9 cellular contexts compared by ENCODE assay signal in the genomic region with DNA sequence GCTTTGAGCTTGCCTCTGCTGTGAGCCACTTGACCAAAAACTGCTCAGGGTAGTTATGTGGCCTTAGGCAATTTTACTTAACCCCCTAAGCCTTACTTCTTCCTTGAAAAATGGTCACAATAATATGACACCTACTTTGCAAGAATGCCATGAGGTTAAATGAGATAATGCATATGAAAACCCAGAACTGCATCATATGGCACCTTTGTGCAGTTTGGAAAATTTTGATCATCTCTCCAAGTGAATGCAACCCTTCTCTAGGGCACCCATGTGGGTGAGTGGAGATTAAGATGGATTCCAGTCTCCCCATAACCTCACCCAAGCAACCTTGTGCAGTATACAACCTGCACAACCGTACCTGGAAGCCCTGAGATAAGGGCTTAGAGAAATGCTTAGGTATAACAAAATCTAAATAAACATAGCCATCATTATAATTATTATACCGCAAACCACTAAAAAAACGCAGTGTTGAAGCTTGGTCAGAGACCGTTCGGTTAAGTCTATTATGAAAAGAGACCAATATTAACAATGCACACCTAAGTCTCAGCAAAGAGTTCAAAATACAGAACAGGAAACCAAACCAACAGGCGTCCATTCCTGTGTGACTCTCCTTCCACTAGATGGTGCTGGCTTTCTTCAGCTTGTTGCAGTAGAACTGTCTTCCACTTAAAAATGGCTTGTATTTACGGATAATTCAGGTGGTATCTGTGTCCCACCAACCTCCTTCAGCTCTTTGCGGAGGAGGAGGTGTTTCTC. TPM values are rescaled to one million over a fixed set of nuclear protein-coding genes. Genes with fewer than 3 reads are reported as not detected.
A peak's percentile ranks its signal among the peaks of the same experiment; 100 is the strongest.
DNase-seq lines count a peak whose midpoint lies in the region; ATAC-seq and TF ChIP-seq lines count a peak whose summit lies in the region.
"Had no signal": no experiment of that assay in that cellular context is flagged by ENCODE, and none has a peak within 500 bp of the region (broad histone marks: within the 10 kb centered on the region; RNA-seq: fewer than 3 reads in every experiment).

No MANE protein-coding gene starts in this region.

- no peaks in the 10 kb centered on the region for H3K9me3 ChIP-seq in A673 (ENCODE audit: low read depth, low read length, poor library complexity, severe bottlenecking)

- POLR2A ChIA-PET in A673 (lab: Charles Lee; ENCODE audit: low non-redundant PET) = interaction anchor here (0.6 kb wide), 1 partner anchor 505 kb away, joined by 11 read pairs; no protein-coding TSS in a partner anchor
- POLR2A ChIA-PET in activated CD8-positive, alpha-beta T cell treated with anti-CD3 and anti-CD28 coated beads, Interleukin-2, amount 10 ng/mL, durations not matched to agents 7 days and 5 days (lab: Charles Lee) = no interaction called here

- H3K4me1 Mint-ChIP-seq in activated CD8-positive, alpha-beta T cell treated with anti-CD3 and anti-CD28 coated beads, Interleukin-2, amount 10 ng/mL, durations not matched to agents 7 days and 5 days (ENCODE audit: low read depth) = no peaks in the 10 kb centered on the region

- no peaks in the 10 kb centered on the region for H3K9me3 Mint-ChIP-seq in activated CD8-positive, alpha-beta T cell treated with anti-CD3 and anti-CD28 coated beads, Interleukin-2, amount 10 ng/mL, durations not matched to agents 7 days and 5 days (ENCODE audit: insufficient read depth)
- H3K9me3 Mint-ChIP-seq: stimulated activated naive CD8-positive, alpha-beta T cell treated with anti-CD3 and anti-CD28 coated beads, Interleukin-15, Interleukin-2, amounts not matched to agents 100 ng/mL and 50 ng/mL, for 24 hours had no signal

- H3K4me3 ChIP-seq in A673 (ENCODE audit: low read depth, low read length, poor library complexity, severe bottlenecking) = no peak overlapping the region

- no peaks in the 10 kb centered on the region for H3K27me3 ChIP-seq in A673 (replicated peaks; ENCODE audit: insufficient read depth, low read depth, low read length, poor library complexity)

- H3K27me3 Mint-ChIP-seq in activated CD8-positive, alpha-beta T cell treated with anti-CD3 and anti-CD28 coated beads, Interleukin-2, amount 10 ng/mL, durations not matched to agents 7 days and 5 days (ENCODE audit: low read depth) = peaks cover 17% of the 10 kb centered on the region

- no peak overlapping the region for H3K4me3 Mint-ChIP-seq in activated CD8-positive, alpha-beta T cell treated with anti-CD3 and anti-CD28 coated beads, Interleukin-2, amount 10 ng/mL, durations not matched to agents 7 days and 5 days
- H3K4me3 Mint-ChIP-seq: stimulated activated naive CD8-positive, alpha-beta T cell treated with anti-CD3 and anti-CD28 coated beads, Interleukin-15, Interleukin-2, amounts not matched to agents 100 ng/mL and 50 ng/mL, for 24 hours had no signal

- no TSS peak for BruUV-seq in A673 (replicated peaks; lab: Mats Ljungman, UMichigan)

- intact Hi-C loops in A673 (cut with micrococcal nuclease; ENCODE audit: unreplicated experiment) = loop anchor here (1.0 to 5.0 kb wide), 3 partner anchors 122 to 292 kb away; no protein-coding TSS in a partner anchor

- no peaks in the 10 kb centered on the region for H3K36me3 Mint-ChIP-seq in activated CD8-positive, alpha-beta T cell treated with anti-CD3 and anti-CD28 coated beads, Interleukin-2, amount 10 ng/mL, durations not matched to agents 7 days and 5 days (ENCODE audit: low read depth)

- H3K4me1 ChIP-seq in A673 (ENCODE audit: insufficient read depth, low read length, poor library complexity, severe bottlenecking) = no peaks in the 10 kb centered on the region

- TF ChIP-seq CTCF in A673 (conservative IDR thresholded peaks at IDR 0.05; ENCODE audit: low read depth, low read length) (peak; percentile 75), GM12872 (IDR thresholded peaks at IDR 0.05; ENCODE audit: insufficient read depth, low read depth, low read length) (peak; percentile 68)

- H3K27ac Mint-ChIP-seq in activated CD8-positive, alpha-beta T cell treated with anti-CD3 and anti-CD28 coated beads, Interleukin-2, amount 10 ng/mL, durations not matched to agents 7 days and 5 days = no peak overlapping the region
- H3K27ac Mint-ChIP-seq: stimulated activated naive CD8-positive, alpha-beta T cell treated with anti-CD3 and anti-CD28 coated beads, Interleukin-15, Interleukin-2, amounts not matched to agents 100 ng/mL and 50 ng/mL, for 24 hours had no signal

- no peaks in the 10 kb centered on the region for H3K36me3 ChIP-seq in A673 (ENCODE audit: insufficient read depth, low read length, poor library complexity, severe bottlenecking)

- H3K27ac ChIP-seq in A673 (ENCODE audit: low read depth, low read length, poor library complexity, severe bottlenecking) = no peak overlapping the region

- DNase-seq in A673 (ENCODE audit: low spot score) (peak; percentile 60), NCI-H146 treated with DMSO at 0.1 percent for 48 hours (lab: John Stamatoyannopoulos, UW; ENCODE audit: unreplicated experiment) (peak; percentile 65), hepatic stellate cell (ENCODE audit: low spot score) (peak; percentile 11), stromal cell of bone marrow (ENCODE audit: low read depth) (peak; percentile 21)
- DNase-seq in activated CD8-positive, alpha-beta T cell treated with anti-CD3 and anti-CD28 coated beads, Interleukin-2, amount 10 ng/mL, durations not matched to agents 7 days and 5 days = peak; percentile 25

- CTCF ChIA-PET in A673 (lab: Charles Lee) = interaction anchor here (0.7 kb wide), 1 partner anchor 28 kb away, joined by 4 read pairs; no protein-coding TSS in a partner anchor
- CTCF ChIA-PET in activated CD8-positive, alpha-beta T cell treated with anti-CD3 and anti-CD28 coated beads, Interleukin-2, amount 10 ng/mL, durations not matched to agents 7 days and 5 days (lab: Charles Lee) = interaction anchor here (1.1 to 1.4 kb wide), 2 partner anchors 27 to 109 kb away, joined by 3 to 4 read pairs; no protein-coding TSS in a partner anchor

- peak; percentile 61 for ATAC-seq in HG02571 (IDR thresholded peaks at IDR 0.05; ENCODE audit: unreplicated experiment)
- ATAC-seq in activated CD8-positive, alpha-beta T cell treated with anti-CD3 and anti-CD28 coated beads, Interleukin-2, amount 10 ng/mL, durations not matched to agents 7 days and 5 days = peak; percentile 69
- ATAC-seq in HG03108 (IDR thresholded peaks at IDR 0.05; ENCODE audit: unreplicated experiment) = no peak

RNA-seq across cellular contexts. Expression of gene ASB15, which starts 21.0 kb away (rescaled TPM):
- total RNA-seq in A673 (2021) = not detected in 2 replicates
- total RNA-seq in activated CD8-positive, alpha-beta T cell treated with anti-CD3 and anti-CD28 coated beads, Interleukin-2, amount 10 ng/mL, durations not matched to agents 7 days and 5 days = not detected

RNA-seq across cellular contexts. Expression of gene NDUFA5, which starts 23.0 kb away (rescaled TPM):
- total RNA-seq in A673 (2021) = 107 and 114 TPM in 2 replicates
- total RNA-seq in activated CD8-positive, alpha-beta T cell treated with anti-CD3 and anti-CD28 coated beads, Interleukin-2, amount 10 ng/mL, durations not matched to agents 7 days and 5 days = 10 to 100 TPM; 50.2 to 50.9 TPM

RNA-seq across cellular contexts. Expression of gene IQUB, which starts 46.2 kb away (rescaled TPM):
- total RNA-seq in A673 (2021) = 0.20 and 0.62 TPM in 2 replicates
- total RNA-seq in activated CD8-positive, alpha-beta T cell treated with anti-CD3 and anti-CD28 coated beads, Interleukin-2, amount 10 ng/mL, durations not matched to agents 7 days and 5 days = not detected

Comparison
In these comparisons a context has a peak if more than half of its experiments do, and no peak if none do; other contexts are left out.
1. DNase-seq: peak in every context shown above with its lines; median percentile 65 in NCI-H146 treated with DMSO at 0.1 percent for 48 hours; 60 in A673; 25 in activated CD8-positive, alpha-beta T cell treated with anti-CD3 and anti-CD28 coated beads, Interleukin-2, amount 10 ng/mL, durations not matched to agents 7 days and 5 days; 21 in stromal cell of bone marrow; 11 in hepatic stellate cell.